ENCODE assay signal across 8 cellular contexts in genomic region chr11:61158691-61159381, GRCh38.
DNase-seq lines count a peak whose midpoint lies in the region; TF ChIP-seq lines count a peak whose summit lies in the region.

No MANE protein-coding gene starts in this region.

- H3K4me3 ChIP-seq in WERI-Rb-1 (ENCODE audit: low read depth, low read length) = peak overlapping the region; percentile 16

- DNase-seq in NCI-H748 (lab: John Stamatoyannopoulos, UW; ENCODE audit: unreplicated experiment) = peak; percentile 50
- DNase-seq in NCI-H748 treated with DMSO at 0.1 percent for 48 hours (lab: John Stamatoyannopoulos, UW) = no peak
- DNase-seq in WERI-Rb-1 = peak; percentile 17
- peak; percentile 88 for DNase-seq in iris pigment epithelial cell (ENCODE audit: low read depth)
- DNase-seq in stromal cell of bone marrow (ENCODE audit: low read depth) = peak; percentile 44
- no peak for DNase-seq in SKM-1 (lab: John Stamatoyannopoulos, UW; ENCODE audit: unreplicated experiment)
- DNase-seq in NCI-H2227 (lab: John Stamatoyannopoulos, UW; ENCODE audit: unreplicated experiment) = no peak
- no peak for DNase-seq in inferior parietal cortex (ENCODE audit: extremely low spot score)

- H3K9me3 ChIP-seq in WERI-Rb-1 (ENCODE audit: severe bottlenecking) = peaks cover 5% of the 10 kb centered on the region

- TF ChIP-seq CTCF in WERI-Rb-1 (IDR thresholded peaks at IDR 0.05; ENCODE audit: low read depth, low read length) = no peak

- peaks cover 16% of the 10 kb centered on the region for H3K36me3 ChIP-seq in WERI-Rb-1

- H3K27ac ChIP-seq in WERI-Rb-1 = peak overlapping the region; percentile 70

- H3K27me3 ChIP-seq in WERI-Rb-1 (ENCODE audit: insufficient read depth, low read depth, severe bottlenecking) = no peaks in the 10 kb centered on the region

Comparison
In these comparisons a context has a peak if more than half of its experiments do, and no peak if none do; other contexts are left out.
1. DNase-seq: peak in NCI-H748 (single experiment), WERI-Rb-1 (single experiment), iris pigment epithelial cell (single experiment) and stromal cell of bone marrow (single experiment); none in NCI-H748 treated with DMSO at 0.1 percent for 48 hours (single experiment), SKM-1 (single experiment), NCI-H2227 (single experiment) and inferior parietal cortex (single experiment).